14 cellular contexts compared by ENCODE assay signal in genomic region chr20:54103762-54104600, GRCh38. TPM values are rescaled to one million over a fixed set of nuclear protein-coding genes. Genes with fewer than 3 reads are reported as not detected.
DNase-seq lines count a peak whose midpoint lies in the region; ATAC-seq and TF ChIP-seq lines count a peak whose summit lies in the region.
"Had no signal": no experiment of that assay in that cellular context is flagged by ENCODE, and none has a peak within 500 bp of the region (broad histone marks: within the 10 kb centered on the region; RNA-seq: fewer than 3 reads in every experiment).

No MANE protein-coding gene starts in this region.

- H3F3A ChIP-seq in Loucy (ENCODE audit: low read depth) = no peaks in the 10 kb centered on the region

- H3K9ac ChIP-seq in Loucy (ENCODE audit: low read depth, low read length, poor library complexity, severe bottlenecking) = no peak overlapping the region
- H3K9ac ChIP-seq: BLaER1 had no signal

- H3K36me3 ChIP-seq in Loucy (ENCODE audit: insufficient read depth, low read length) = no peaks in the 10 kb centered on the region
- no peaks in the 10 kb centered on the region for H3K36me3 ChIP-seq in hepatocyte (replicated peaks; ENCODE audit: insufficient read depth, low read depth)
- H3K36me3 ChIP-seq: ascending aorta, BLaER1 had no signal

- peak overlapping the region; percentile 44 for H3K27ac ChIP-seq in hepatocyte
- H3K27ac ChIP-seq: ascending aorta, BLaER1, RWPE1 had no signal

- no peaks in the 10 kb centered on the region for H3K4me1 ChIP-seq in Loucy (ENCODE audit: insufficient read depth, low read length, poor library complexity, severe bottlenecking)
- H3K4me1 ChIP-seq in hepatocyte (ENCODE audit: insufficient read depth) = peaks cover 10% of the 10 kb centered on the region
- H3K4me1 ChIP-seq: ascending aorta, BLaER1 had no signal

- H3K27me3 ChIP-seq in Loucy (ENCODE audit: insufficient read depth, low read length, poor library complexity, severe bottlenecking) (no peaks in the 10 kb centered on the region), hepatocyte (no peaks in the 10 kb centered on the region)
- H3K27me3 ChIP-seq: ascending aorta, BLaER1 had no signal

- H3K4me2 ChIP-seq in Loucy (ENCODE audit: low read depth, low read length, poor library complexity, severe bottlenecking) = no peak overlapping the region
- no peak overlapping the region for H3K4me2 ChIP-seq in hepatocyte
- H3K4me2 ChIP-seq: BLaER1 had no signal

- 80% methylated on average over 6 of the region's 6 CpGs for WGBS in hepatocyte (ENCODE audit: low lambda C conversion rate, missing lambda C conversion rate)

- TF ChIP-seq CTCF in Loucy (conservative IDR thresholded peaks at IDR 0.05; ENCODE audit: low read length) = no peak
- no peak for TF ChIP-seq CTCF in hepatocyte (IDR thresholded peaks at IDR 0.05; ENCODE audit: poor library complexity)
- no peak for TF ChIP-seq CTCF in type B pancreatic cell (conservative IDR thresholded peaks at IDR 0.05)

- H2AFZ ChIP-seq in Loucy (ENCODE audit: low read length) (peak overlapping the region; percentile 48; the same call in 1 of the 2 replicates), hepatocyte (no peak overlapping the region)

- H3K4me3 Mint-ChIP-seq in type B pancreatic cell = no peak overlapping the region
- H3K4me3 Mint-ChIP-seq in activated T-cell treated with anti-CD3 and anti-CD28 coated beads, Interleukin-2, amount 50 U/mL, for 24 hours = no peak overlapping the region

- H3K9me3 ChIP-seq in Loucy (ENCODE audit: insufficient read depth, low read depth, low read length) = no peaks in the 10 kb centered on the region
- H3K9me3 ChIP-seq in hepatocyte (ENCODE audit: low read depth) = no peaks in the 10 kb centered on the region
- H3K9me3 ChIP-seq: ascending aorta, BLaER1 had no signal

- peaks cover 5% of the 10 kb centered on the region for H3K9me3 Mint-ChIP-seq in type B pancreatic cell
- peaks cover 2% of the 10 kb centered on the region for H3K9me3 Mint-ChIP-seq in activated T-cell treated with anti-CD3 and anti-CD28 coated beads, Interleukin-2, amount 50 U/mL, for 24 hours

- no peaks in the 10 kb centered on the region for H3K9me2 ChIP-seq in Loucy (replicated peaks; ENCODE audit: low read depth, low read length)
- no peaks in the 10 kb centered on the region for H3K9me2 ChIP-seq in hepatocyte (replicated peaks; ENCODE audit: insufficient read depth)

- H3K79me2 ChIP-seq in Loucy (ENCODE audit: insufficient read depth, low read length) (no peaks in the 10 kb centered on the region), hepatocyte (no peaks in the 10 kb centered on the region)

- no peak overlapping the region for H3K4me3 ChIP-seq in Loucy (ENCODE audit: low read length, poor library complexity, severe bottlenecking)
- no peak overlapping the region for H3K4me3 ChIP-seq in hepatocyte
- H3K4me3 ChIP-seq: ascending aorta, BLaER1 had no signal

- H3K27ac Mint-ChIP-seq in type B pancreatic cell = peak overlapping the region; percentile 17
- no peak overlapping the region for H3K27ac Mint-ChIP-seq in activated T-cell treated with anti-CD3 and anti-CD28 coated beads, Interleukin-2, amount 50 U/mL, for 24 hours
- H3K27ac Mint-ChIP-seq: naive B cell had no signal

- ATAC-seq in GM19463 (IDR thresholded peaks at IDR 0.05; ENCODE audit: unreplicated experiment) (peak; percentile 12), HG03565 (IDR thresholded peaks at IDR 0.05; ENCODE audit: unreplicated experiment) (no peak)

- H3K27me3 Mint-ChIP-seq in type B pancreatic cell = no peaks in the 10 kb centered on the region
- no peaks in the 10 kb centered on the region for H3K27me3 Mint-ChIP-seq in activated T-cell treated with anti-CD3 and anti-CD28 coated beads, Interleukin-2, amount 50 U/mL, for 24 hours

- H3K36me3 Mint-ChIP-seq in type B pancreatic cell = no peaks in the 10 kb centered on the region
- H3K36me3 Mint-ChIP-seq in activated T-cell treated with anti-CD3 and anti-CD28 coated beads, Interleukin-2, amount 50 U/mL, for 24 hours (ENCODE audit: low read depth) = no peaks in the 10 kb centered on the region
- H3K36me3 Mint-ChIP-seq: naive B cell had no signal

- peak; percentile 41 for DNase-seq in hepatocyte (ENCODE audit: low spot score)
- no peak for DNase-seq in type B pancreatic cell (ENCODE audit: extremely low spot score, unreplicated experiment)
- no peak for DNase-seq in activated T-cell treated with anti-CD3 and anti-CD28 coated beads, Interleukin-2, amount 50 U/mL, for 24 hours
- DNase-seq in iPS-NIHi11 (ENCODE audit: low spot score) = no peak
- DNase-seq: cerebellar nuclear complex, NCI-H1436 had no signal

- H3K4me1 Mint-ChIP-seq in type B pancreatic cell (ENCODE audit: unreplicated experiment) = peaks cover 10% of the 10 kb centered on the region
- peaks cover 3% of the 10 kb centered on the region for H3K4me1 Mint-ChIP-seq in activated T-cell treated with anti-CD3 and anti-CD28 coated beads, Interleukin-2, amount 50 U/mL, for 24 hours (ENCODE audit: low read depth)
- H3K4me1 Mint-ChIP-seq: naive B cell had no signal

- H4K20me1 ChIP-seq in Loucy (ENCODE audit: insufficient read depth, low read length, poor library complexity, severe bottlenecking) = no peaks in the 10 kb centered on the region
- no peaks in the 10 kb centered on the region for H4K20me1 ChIP-seq in hepatocyte (ENCODE audit: insufficient read depth, poor library complexity, severe bottlenecking)
- H4K20me1 ChIP-seq: BLaER1 had no signal

RNA-seq across cellular contexts. Expression of gene BCAS1, which starts 33.6 kb away (rescaled TPM):
- 7.4 and 9.8 TPM in 2 replicates for total RNA-seq in hepatocyte
- polyA plus RNA-seq in hepatocyte = 4.9 and 5.1 TPM in 2 replicates
- total RNA-seq in type B pancreatic cell (ENCODE audit: low replicate concordance) = 10.7 and 43.3 TPM in 2 replicates
- total RNA-seq: ascending aorta, lung microvascular endothelial cell had no signal
